ENCODE assay signal across 14 cellular contexts in the genomic region with DNA sequence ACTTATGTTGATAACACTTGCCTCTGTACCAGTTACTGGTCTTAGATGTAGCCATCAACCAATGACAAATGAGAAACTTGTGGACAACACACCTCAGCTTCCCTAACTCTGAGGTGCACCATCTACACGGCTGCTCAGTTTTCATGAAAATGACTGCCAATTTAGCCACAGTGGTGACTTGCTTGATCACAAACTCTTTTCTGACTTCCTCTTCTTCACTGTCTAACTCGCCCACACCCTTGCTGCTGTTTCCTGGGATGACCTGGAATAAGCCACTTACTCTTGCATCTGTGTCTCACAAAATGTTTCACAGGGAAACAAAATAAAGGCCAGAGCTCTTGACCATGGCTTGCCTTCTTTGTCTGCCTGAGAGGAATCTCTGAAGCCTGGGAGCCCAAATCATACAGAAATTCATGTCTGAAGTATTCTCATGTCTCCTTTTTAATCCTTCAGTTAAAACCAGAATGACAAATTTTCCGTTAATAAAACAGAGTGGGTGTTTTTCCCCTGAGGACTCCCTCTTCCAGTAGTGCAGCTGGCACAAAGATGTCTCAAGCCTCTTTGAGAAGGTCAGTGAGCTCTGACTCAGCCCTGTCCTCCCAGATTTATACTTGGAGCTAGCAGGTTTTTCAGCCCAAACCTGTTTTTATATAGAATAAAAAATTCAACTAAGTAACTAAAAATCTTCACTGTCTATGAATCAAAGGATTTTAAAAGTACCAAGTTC.
DNase-seq lines count a peak whose midpoint lies in the region; ATAC-seq and TF ChIP-seq lines count a peak whose summit lies in the region.
"Had no signal": no experiment of that assay in that cellular context is flagged by ENCODE, and none has a peak within 500 bp of the region (broad histone marks: within the 10 kb centered on the region; RNA-seq: fewer than 3 reads in every experiment).

No MANE protein-coding gene starts in this region.

- H3K9me3 ChIP-seq in adrenal gland (replicated peaks in 1 of 3) (no peaks in the 10 kb centered on the region), left ventricle myocardium inferior (replicated peaks) (peaks cover 19% of the 10 kb centered on the region), upper lobe of right lung (peaks cover 1% of the 10 kb centered on the region)
- H3K9me3 ChIP-seq: neutrophil had no signal

- no peak for DNase-seq in activated naive CD8-positive, alpha-beta T cell treated with anti-CD3 and anti-CD28 coated beads, Interleukin-2, amount 50 U/mL, for 24 hours
- DNase-seq in activated naive CD8-positive, alpha-beta T cell treated with anti-CD3 and anti-CD28 coated beads for 36 hours: no peak
- DNase-seq in adrenal gland: peak; percentile 47 to 72 (median 65)
- no peak for DNase-seq in left ventricle myocardium inferior
- no peak for DNase-seq in upper lobe of right lung
- DNase-seq in activated T-cell treated with anti-CD3 and anti-CD28 coated beads, Interleukin-2, amount 50 U/mL, for 4 hours: no peak
- no peak for DNase-seq in NCI-H128 (lab: John Stamatoyannopoulos, UW; ENCODE audit: unreplicated experiment)
- DNase-seq: activated T-cell treated with anti-CD3 and anti-CD28 coated beads, Interleukin-2, amount 50 U/mL, for 24 hours; NCI-H748 treated with DMSO at 0.1 percent for 48 hours; T-helper 2 cell had no signal

- WGBS in adrenal gland, 4 donors: 50 to 60% (median 57%) methylated on average over 3 of the region's 3 CpGs

- TF ChIP-seq POLR2A in adrenal gland (IDR thresholded peaks at IDR 0.05): no peak

- intact Hi-C loops in adrenal gland (cut with DNase I) (no loop called here), left ventricle myocardium inferior (cut with micrococcal nuclease) (no loop called here), upper lobe of right lung (cut with DNase I) (no loop called here)

- no peak overlapping the region for H3K4me3 ChIP-seq in adrenal gland
- no peak overlapping the region for H3K4me3 ChIP-seq in left ventricle myocardium inferior
- H3K4me3 ChIP-seq in upper lobe of right lung: no peak overlapping the region

- H3K27me3 ChIP-seq in adrenal gland (no peaks in the 10 kb centered on the region), left ventricle myocardium inferior (ENCODE audit: low read depth) (no peaks in the 10 kb centered on the region), upper lobe of right lung (no peaks in the 10 kb centered on the region)
- H3K27me3 ChIP-seq: neutrophil had no signal

- H3K4me1 Mint-ChIP-seq in activated naive CD8-positive, alpha-beta T cell treated with anti-CD3 and anti-CD28 coated beads, Interleukin-2, amount 50 U/mL, for 24 hours: no peaks in the 10 kb centered on the region
- peaks cover 7% of the 10 kb centered on the region for H3K4me1 Mint-ChIP-seq in activated naive CD8-positive, alpha-beta T cell treated with anti-CD3 and anti-CD28 coated beads for 36 hours
- H3K4me1 Mint-ChIP-seq in activated T-cell treated with anti-CD3 and anti-CD28 coated beads, Interleukin-2, amount 50 U/mL, for 4 hours (ENCODE audit: low read depth): no peaks in the 10 kb centered on the region

- H3K36me3 ChIP-seq in adrenal gland (replicated peaks in 1 of 2) (no peaks in the 10 kb centered on the region), left ventricle myocardium inferior (no peaks in the 10 kb centered on the region), upper lobe of right lung (no peaks in the 10 kb centered on the region)
- H3K36me3 ChIP-seq: neutrophil had no signal

- H3K36me3 Mint-ChIP-seq in activated naive CD8-positive, alpha-beta T cell treated with anti-CD3 and anti-CD28 coated beads, Interleukin-2, amount 50 U/mL, for 24 hours (ENCODE audit: low read depth): no peaks in the 10 kb centered on the region
- no peaks in the 10 kb centered on the region for H3K36me3 Mint-ChIP-seq in activated naive CD8-positive, alpha-beta T cell treated with anti-CD3 and anti-CD28 coated beads for 36 hours
- H3K36me3 Mint-ChIP-seq in activated T-cell treated with anti-CD3 and anti-CD28 coated beads, Interleukin-2, amount 50 U/mL, for 4 hours (ENCODE audit: insufficient read depth): no peaks in the 10 kb centered on the region

- H3K27ac Mint-ChIP-seq in activated naive CD8-positive, alpha-beta T cell treated with anti-CD3 and anti-CD28 coated beads, Interleukin-2, amount 50 U/mL, for 24 hours: no peak overlapping the region
- no peak overlapping the region for H3K27ac Mint-ChIP-seq in activated naive CD8-positive, alpha-beta T cell treated with anti-CD3 and anti-CD28 coated beads for 36 hours
- H3K27ac Mint-ChIP-seq: activated T-cell treated with anti-CD3 and anti-CD28 coated beads, Interleukin-2, amount 50 U/mL, for 24 hours; dendritic cell treated with granulocyte-macrophage colony-stimulating factor and Interleukin-4, amounts not matched to agents 40 ng/mL and 50 ng/mL, for 4 days had no signal

- H3K27ac ChIP-seq in adrenal gland: peak overlapping the region in 4 of 5 donors; percentile 23 to 70 (median 58)
- H3K27ac ChIP-seq in left ventricle myocardium inferior (replicated peaks): peak overlapping the region; percentile 48
- no peak overlapping the region for H3K27ac ChIP-seq in upper lobe of right lung
- H3K27ac ChIP-seq: KMS-11, neutrophil had no signal

- no peak for TF ChIP-seq CTCF in adrenal gland (IDR thresholded peaks at IDR 0.05)
- TF ChIP-seq CTCF in left ventricle myocardium inferior (IDR thresholded peaks at IDR 0.05; ENCODE audit: borderline replicate concordance): no peak
- TF ChIP-seq CTCF in upper lobe of right lung (IDR thresholded peaks at IDR 0.05): no peak

- H3K4me1 ChIP-seq in adrenal gland (replicated peaks in 1 of 2) (peaks cover 4 to 10% of the 10 kb centered on the region in 2 donors), left ventricle myocardium inferior (peaks cover 41% of the 10 kb centered on the region), upper lobe of right lung (no peaks in the 10 kb centered on the region)

- H3K4me3 Mint-ChIP-seq in activated naive CD8-positive, alpha-beta T cell treated with anti-CD3 and anti-CD28 coated beads, Interleukin-2, amount 50 U/mL, for 24 hours: no peak overlapping the region
- H3K4me3 Mint-ChIP-seq in activated naive CD8-positive, alpha-beta T cell treated with anti-CD3 and anti-CD28 coated beads for 36 hours: no peak overlapping the region
- no peak overlapping the region for H3K4me3 Mint-ChIP-seq in activated T-cell treated with anti-CD3 and anti-CD28 coated beads, Interleukin-2, amount 50 U/mL, for 4 hours
- H3K4me3 Mint-ChIP-seq: activated T-cell treated with anti-CD3 and anti-CD28 coated beads, Interleukin-2, amount 50 U/mL, for 24 hours; dendritic cell treated with granulocyte-macrophage colony-stimulating factor and Interleukin-4, amounts not matched to agents 40 ng/mL and 50 ng/mL, for 4 days had no signal

- H3K27me3 Mint-ChIP-seq in activated naive CD8-positive, alpha-beta T cell treated with anti-CD3 and anti-CD28 coated beads, Interleukin-2, amount 50 U/mL, for 24 hours: peaks cover 4% of the 10 kb centered on the region
- H3K27me3 Mint-ChIP-seq in activated naive CD8-positive, alpha-beta T cell treated with anti-CD3 and anti-CD28 coated beads for 36 hours: peaks cover 40% of the 10 kb centered on the region
- H3K27me3 Mint-ChIP-seq in activated T-cell treated with anti-CD3 and anti-CD28 coated beads, Interleukin-2, amount 50 U/mL, for 4 hours (ENCODE audit: low read depth): peaks cover 11% of the 10 kb centered on the region
- H3K27me3 Mint-ChIP-seq: dendritic cell treated with granulocyte-macrophage colony-stimulating factor and Interleukin-4, amounts not matched to agents 40 ng/mL and 50 ng/mL, for 4 days had no signal

- ATAC-seq in activated naive CD8-positive, alpha-beta T cell treated with anti-CD3 and anti-CD28 coated beads, Interleukin-2, amount 50 U/mL, for 24 hours: peak; percentile 36
- peak; percentile 37 for ATAC-seq in upper lobe of right lung
- ATAC-seq in activated T-cell treated with anti-CD3 and anti-CD28 coated beads, Interleukin-2, amount 50 U/mL, for 4 hours: no peak
- no peak for ATAC-seq in GM21717 (IDR thresholded peaks at IDR 0.05; ENCODE audit: unreplicated experiment)

- peaks cover 4% of the 10 kb centered on the region for H3K9me3 Mint-ChIP-seq in activated naive CD8-positive, alpha-beta T cell treated with anti-CD3 and anti-CD28 coated beads, Interleukin-2, amount 50 U/mL, for 24 hours
- peaks cover 10% of the 10 kb centered on the region for H3K9me3 Mint-ChIP-seq in activated naive CD8-positive, alpha-beta T cell treated with anti-CD3 and anti-CD28 coated beads for 36 hours
- H3K9me3 Mint-ChIP-seq in activated T-cell treated with anti-CD3 and anti-CD28 coated beads, Interleukin-2, amount 50 U/mL, for 4 hours: peaks cover 6% of the 10 kb centered on the region

Comparison
In these comparisons a context has a peak if more than half of its experiments do, and no peak if none do; other contexts are left out.
1. ATAC-seq: peak in activated naive CD8-positive, alpha-beta T cell treated with anti-CD3 and anti-CD28 coated beads, Interleukin-2, amount 50 U/mL, for 24 hours (single experiment) and upper lobe of right lung (single experiment); none in activated T-cell treated with anti-CD3 and anti-CD28 coated beads, Interleukin-2, amount 50 U/mL, for 4 hours (0 of 2) and GM21717 (single experiment).
2. DNase-seq: peak in adrenal gland (7 of 7); none in activated naive CD8-positive, alpha-beta T cell treated with anti-CD3 and anti-CD28 coated beads, Interleukin-2, amount 50 U/mL, for 24 hours (single experiment), activated naive CD8-positive, alpha-beta T cell treated with anti-CD3 and anti-CD28 coated beads for 36 hours (single experiment), left ventricle myocardium inferior (single experiment), upper lobe of right lung (single experiment), activated T-cell treated with anti-CD3 and anti-CD28 coated beads, Interleukin-2, amount 50 U/mL, for 4 hours (single experiment) and NCI-H128 (single experiment).